28 cellular contexts compared by ENCODE assay signal in the genomic region with DNA sequence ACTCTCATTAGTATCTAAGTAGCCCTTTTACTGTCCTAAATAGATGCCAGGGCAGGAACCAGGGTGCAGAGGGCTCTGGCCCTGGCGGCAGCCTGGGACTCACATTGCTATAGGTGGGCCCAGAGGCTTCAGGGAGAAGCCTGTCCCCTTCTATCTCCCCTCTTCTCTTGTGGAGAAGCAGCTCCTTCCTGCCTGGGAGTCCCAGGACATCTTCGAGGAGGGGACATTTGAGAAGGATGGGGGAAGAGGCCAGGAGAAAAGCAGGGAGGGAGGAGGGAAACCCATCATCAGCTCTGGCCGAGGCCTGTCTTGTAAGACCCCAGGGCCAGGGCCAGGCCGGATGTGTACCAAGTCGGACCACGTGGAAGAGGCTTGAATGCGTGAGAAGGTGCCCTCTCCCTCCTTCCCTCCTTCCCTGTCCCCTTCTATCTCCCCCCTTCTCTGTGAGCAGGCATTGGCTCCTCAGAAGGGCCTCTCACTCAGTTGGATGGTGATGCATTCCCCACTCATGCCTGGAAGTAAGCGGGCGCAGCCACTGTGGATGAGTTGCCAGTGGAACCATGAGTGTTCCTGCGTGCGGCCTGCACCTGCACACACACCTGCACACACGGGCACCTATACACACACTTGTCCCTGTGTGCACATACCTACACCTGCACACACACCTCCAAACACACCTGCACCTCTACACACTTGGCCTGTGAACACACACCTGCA. TPM values are rescaled to one million over a fixed set of nuclear protein-coding genes. Genes with fewer than 3 reads are reported as not detected.
DNase-seq lines count a peak whose midpoint lies in the region; ATAC-seq and TF ChIP-seq lines count a peak whose summit lies in the region.
"Had no signal": no experiment of that assay in that cellular context is flagged by ENCODE, and none has a peak within 500 bp of the region (broad histone marks: within the 10 kb centered on the region; RNA-seq: fewer than 3 reads in every experiment).

No MANE protein-coding gene starts in this region.

- H3K27ac ChIP-seq in heart right ventricle (no peak overlapping the region), vagina (no peak overlapping the region)
- H3K27ac ChIP-seq: ascending aorta, C4-2B, foreskin keratinocyte, tibial nerve had no signal

- peaks cover 5% of the 10 kb centered on the region for H3K36me3 Mint-ChIP-seq in central memory CD8-positive, alpha-beta T cell (ENCODE audit: insufficient read depth)
- no peaks in the 10 kb centered on the region for H3K36me3 Mint-ChIP-seq in activated T-cell treated with anti-CD3 and anti-CD28 coated beads, Interleukin-2, amount 50 U/mL, for 24 hours (ENCODE audit: low read depth)
- H3K36me3 Mint-ChIP-seq: IgD-negative memory B cell, WTC11 had no signal

- DNase-seq in cardiac septum (ENCODE audit: low spot score) (peak; percentile 47), heart right ventricle (no peak), mucosa of gallbladder (ENCODE audit: low spot score) (peak; percentile 6), vagina (ENCODE audit: extremely low spot score in 2 of 2) (peak; percentile 47 to 89), kidney tubule cell (ENCODE audit: low spot score) (no peak)
- DNase-seq in central memory CD8-positive, alpha-beta T cell (ENCODE audit: low spot score in 2 of 2), result peak; percentile 5 to 10
- DNase-seq in activated T-cell treated with anti-CD3 and anti-CD28 coated beads, Interleukin-2, amount 50 U/mL, for 24 hours, result no peak
- DNase-seq: activated CD4-positive, alpha-beta T cell treated with anti-CD3 and anti-CD28 coated beads, Interleukin-2, amount 50 U/mL, for 48 hours; activated naive CD4-positive, alpha-beta T cell treated with anti-CD3 and anti-CD28 coated beads, Interleukin-2, amount 50 U/mL, for 16 hours; activated T-cell treated with anti-CD3 and anti-CD28 coated beads, Interleukin-2, amount 50 U/mL, for 4 hours; foreskin keratinocyte; H9; hippocampal formation; NCI-H1436; NCI-H524; nucleus accumbens; RPMI8226; stimulated activated CD4-positive, alpha-beta T cell treated with anti-CD3 and anti-CD28 coated beads, Interleukin-12 subunit alpha, Interleukin-12 subunit beta, amount 100 ng/mL, for 4 hours; stimulated activated CD4-positive, alpha-beta T cell treated with anti-CD3 and anti-CD28 coated beads, Interleukin-4, amount 100 ng/mL, for 4 hours; stimulated activated naive CD8-positive, alpha-beta T cell treated with anti-CD3 and anti-CD28 coated beads, Interleukin-15, amount 100 ng/mL, for 72 hours had no signal

- peaks cover 8% of the 10 kb centered on the region for H3K4me1 Mint-ChIP-seq in central memory CD8-positive, alpha-beta T cell
- H3K4me1 Mint-ChIP-seq in activated T-cell treated with anti-CD3 and anti-CD28 coated beads, Interleukin-2, amount 50 U/mL, for 24 hours (ENCODE audit: low read depth), result peaks cover 3% of the 10 kb centered on the region
- H3K4me1 Mint-ChIP-seq: H9; stimulated activated naive CD8-positive, alpha-beta T cell treated with anti-CD3 and anti-CD28 coated beads, Interleukin-15, amount 100 ng/mL, for 72 hours; WTC11 had no signal

- H3K4me3 ChIP-seq in heart right ventricle (no peak overlapping the region), vagina (no peak overlapping the region)
- H3K4me3 ChIP-seq: ascending aorta, tibial nerve had no signal

- WGBS in heart right ventricle, 2 donors, result 82 to 88% methylated on average over 12 of the region's 12 CpGs

- H3K4me1 ChIP-seq in heart right ventricle (peaks cover 0 to 16% (median 3%) of the 10 kb centered on the region in 9 donors), vagina (no peaks in the 10 kb centered on the region)

- peak overlapping the region; percentile 44 for H3K27ac Mint-ChIP-seq in central memory CD8-positive, alpha-beta T cell (ENCODE audit: low read depth)
- H3K27ac Mint-ChIP-seq in activated T-cell treated with anti-CD3 and anti-CD28 coated beads, Interleukin-2, amount 50 U/mL, for 24 hours, result no peak overlapping the region
- H3K27ac Mint-ChIP-seq: T-helper 2 cell treated with Interferon-gamma antibody and Interleukin-4, amounts not matched to agents 5 μg/mL and 100 μg/mL, for 36 hours had no signal

- H3K27me3 Mint-ChIP-seq in central memory CD8-positive, alpha-beta T cell, result no peaks in the 10 kb centered on the region
- no peaks in the 10 kb centered on the region for H3K27me3 Mint-ChIP-seq in activated T-cell treated with anti-CD3 and anti-CD28 coated beads, Interleukin-2, amount 50 U/mL, for 24 hours
- H3K27me3 Mint-ChIP-seq: IgD-negative memory B cell; stimulated activated naive CD8-positive, alpha-beta T cell treated with anti-CD3 and anti-CD28 coated beads, Interleukin-15, amount 100 ng/mL, for 72 hours had no signal

- no peaks in the 10 kb centered on the region for H3K9me3 ChIP-seq in heart right ventricle
- H3K9me3 ChIP-seq in vagina, result no peaks in the 10 kb centered on the region
- H3K9me3 ChIP-seq: ascending aorta, tibial nerve had no signal

- H3K9me3 Mint-ChIP-seq in central memory CD8-positive, alpha-beta T cell, result no peaks in the 10 kb centered on the region
- H3K9me3 Mint-ChIP-seq in activated T-cell treated with anti-CD3 and anti-CD28 coated beads, Interleukin-2, amount 50 U/mL, for 24 hours, result no peaks in the 10 kb centered on the region
- H3K9me3 Mint-ChIP-seq: activated T-cell treated with anti-CD3 and anti-CD28 coated beads, Interleukin-2, amount 50 U/mL, for 4 hours; stimulated activated naive CD8-positive, alpha-beta T cell treated with anti-CD3 and anti-CD28 coated beads, Interleukin-15, amount 100 ng/mL, for 72 hours; T-helper 2 cell treated with Interferon-gamma antibody and Interleukin-4, amounts not matched to agents 5 μg/mL and 100 μg/mL, for 36 hours had no signal

- H3K36me3 ChIP-seq in heart right ventricle (no peaks in the 10 kb centered on the region), vagina (no peaks in the 10 kb centered on the region)
- H3K36me3 ChIP-seq: ascending aorta, tibial nerve had no signal

- TF ChIP-seq CTCF in heart right ventricle (IDR thresholded peaks at IDR 0.05) (no peak), vagina (IDR thresholded peaks at IDR 0.05) (no peak)

- TF ChIP-seq POLR2A in vagina (IDR thresholded peaks at IDR 0.05), result no peak

- H3K4me3 Mint-ChIP-seq in central memory CD8-positive, alpha-beta T cell, result no peak overlapping the region
- no peak overlapping the region for H3K4me3 Mint-ChIP-seq in activated T-cell treated with anti-CD3 and anti-CD28 coated beads, Interleukin-2, amount 50 U/mL, for 24 hours
- H3K4me3 Mint-ChIP-seq: activated T-cell treated with anti-CD3 and anti-CD28 coated beads, Interleukin-2, amount 50 U/mL, for 4 hours; H9; IgD-negative memory B cell; stimulated activated naive CD8-positive, alpha-beta T cell treated with anti-CD3 and anti-CD28 coated beads, Interleukin-15, amount 100 ng/mL, for 72 hours; T-helper 2 cell treated with Interferon-gamma antibody and Interleukin-4, amounts not matched to agents 5 μg/mL and 100 μg/mL, for 36 hours; WTC11 had no signal

- ATAC-seq in heart right ventricle (no peak), GM19395 (IDR thresholded peaks at IDR 0.05; ENCODE audit: unreplicated experiment) (no peak)
- ATAC-seq in central memory CD8-positive, alpha-beta T cell (replicated peaks; ENCODE audit: extremely low read depth, poor library complexity, severe bottlenecking), result no peak
- ATAC-seq: activated T-cell treated with anti-CD3 and anti-CD28 coated beads, Interleukin-2, amount 50 U/mL, for 4 hours; foreskin keratinocyte; SK-N-SH treated with all-trans-retinoic acid at 6 μM for 48 hours; stimulated activated naive CD8-positive, alpha-beta T cell treated with anti-CD3 and anti-CD28 coated beads, Interleukin-15, amount 100 ng/mL, for 72 hours; WTC11 had no signal

- intact Hi-C loops in cardiac septum (cut with DNase I), result no loop called here
- intact Hi-C loops in heart right ventricle (cut with DNase I), result no loop called here
- intact Hi-C loops in vagina (cut with DNase I), result no loop called here

- peaks cover 0 to 4% (median 0%) of the 10 kb centered on the region in 7 donors for H3K27me3 ChIP-seq in heart right ventricle
- H3K27me3 ChIP-seq in vagina, result no peaks in the 10 kb centered on the region
- H3K27me3 ChIP-seq: ascending aorta had no signal

RNA-seq across cellular contexts. Expression of a gene that starts 20.7 kb away (rescaled TPM):
- total RNA-seq in cardiac septum (14.7 TPM), heart right ventricle (10 to 100 TPM in 3 of 10 donors, 1 to 10 TPM in 7; 5.6 to 25.5 (median 8.9) TPM), mucosa of gallbladder (119 TPM), vagina (29.7 TPM)
- 10 to 100 TPM; 14.8 to 23.8 TPM for polyA plus RNA-seq in heart right ventricle

Comparison
In these comparisons a context has a peak if more than half of its experiments do, and no peak if none do; other contexts are left out.
1. DNase-seq: peak in cardiac septum (single experiment), central memory CD8-positive, alpha-beta T cell (2 of 2), mucosa of gallbladder (single experiment) and vagina (2 of 2); none in heart right ventricle (0 of 2), activated T-cell treated with anti-CD3 and anti-CD28 coated beads, Interleukin-2, amount 50 U/mL, for 24 hours (single experiment) and kidney tubule cell (single experiment).